Comparison of ENCODE assay signal across 1 cellular context in the genomic region with DNA sequence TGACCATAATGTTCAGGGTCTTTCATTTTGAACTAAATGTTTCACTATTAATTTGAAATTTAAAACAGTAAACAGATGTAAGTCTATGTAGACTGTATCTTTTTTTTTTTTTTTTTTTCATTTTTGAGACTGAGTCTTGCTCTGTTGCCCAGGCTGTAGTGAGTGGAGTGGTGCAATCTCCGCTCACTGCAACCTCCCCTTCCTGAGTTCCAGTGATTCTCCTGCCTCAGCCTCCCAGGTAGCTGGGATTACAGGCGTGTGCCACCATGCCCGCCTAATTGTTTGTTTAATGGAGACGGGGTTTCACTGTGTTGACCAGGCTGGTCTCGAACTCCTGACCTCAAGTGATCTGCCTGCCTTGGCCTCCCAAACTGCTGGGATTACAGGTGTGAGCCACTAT.
TF ChIP-seq lines count a peak whose summit lies in the region.

No MANE protein-coding gene starts in this region.

TF ChIP-seq in K562, 482 proteins besides CTCF, POLR2A, EP300 and RAD21:
- TF ChIP-seq ZNF121 (CRISPR knock-in tag; conservative IDR thresholded peaks at IDR 0.05) = peak; percentile 43; the same call in 1 of the 2 replicates
